ENCODE assay signal across 19 cellular contexts in genomic region chrX:12789976-12790375, GRCh38. TPM values are rescaled to one million over a fixed set of nuclear protein-coding genes. Genes with fewer than 3 reads are reported as not detected.
DNase-seq lines count a peak whose midpoint lies in the region; ATAC-seq, FAIRE-seq and TF ChIP-seq lines count a peak whose summit lies in the region.
"Had no signal": no experiment of that assay in that cellular context is flagged by ENCODE, and none has a peak within 500 bp of the region (broad histone marks: within the 10 kb centered on the region; RNA-seq: fewer than 3 reads in every experiment).

No MANE protein-coding gene starts in this region.

- FAIRE-seq in GM12892 (lab: Jason Lieb, UNC) = peak; percentile 65
- FAIRE-seq: GM19239, keratinocyte had no signal

- peak overlapping the region; percentile 79 for H3K4me3 Mint-ChIP-seq in activated CD4-positive, alpha-beta T cell treated with anti-CD3 and anti-CD28 coated beads for 36 hours
- H3K4me3 Mint-ChIP-seq in nephron progenitor cell = peak overlapping the region; percentile 82

- POLR2A ChIA-PET in activated CD4-positive, alpha-beta T cell treated with anti-CD3 and anti-CD28 coated beads for 36 hours (lab: Charles Lee) = no interaction called here

- no peaks in the 10 kb centered on the region for H3K9me3 Mint-ChIP-seq in activated CD4-positive, alpha-beta T cell treated with anti-CD3 and anti-CD28 coated beads for 36 hours (ENCODE audit: low read depth)
- H3K9me3 Mint-ChIP-seq in nephron progenitor cell = peaks cover 53% of the 10 kb centered on the region

- peaks cover 30% of the 10 kb centered on the region for H3K4me1 Mint-ChIP-seq in activated CD4-positive, alpha-beta T cell treated with anti-CD3 and anti-CD28 coated beads for 36 hours
- peaks cover 6% of the 10 kb centered on the region for H3K4me1 Mint-ChIP-seq in nephron progenitor cell

- no peak for ATAC-seq in activated CD4-positive, alpha-beta T cell treated with anti-CD3 and anti-CD28 coated beads for 36 hours
- ATAC-seq: psoas muscle had no signal

- no peak for TF ChIP-seq POLR2A in GM12892 (IDR thresholded peaks at IDR 0.05; ENCODE audit: low read depth, low read length)

- CTCF ChIA-PET in activated CD4-positive, alpha-beta T cell treated with anti-CD3 and anti-CD28 coated beads for 36 hours (lab: Charles Lee) = interaction anchor here (1.1 kb wide), 1 partner anchor 18 kb away, joined by 5 read pairs; no protein-coding TSS in a partner anchor

- DNase-seq in activated CD4-positive, alpha-beta T cell treated with anti-CD3 and anti-CD28 coated beads for 36 hours = no peak
- no peak for DNase-seq in activated CD4-positive, alpha-beta T cell treated with anti-CD3 and anti-CD28 coated beads for 1 hour
- DNase-seq in GM12892 (ENCODE audit: insufficient read length) = no peak
- peak; percentile 14 for DNase-seq in amniotic epithelial cell (ENCODE audit: low read depth)
- DNase-seq in nephron progenitor cell = no peak
- no peak for DNase-seq in GM13976 (ENCODE audit: low spot score)
- DNase-seq in stimulated activated CD4-positive, alpha-beta T cell treated with anti-CD3 and anti-CD28 coated beads, Interleukin-2, amount 100 ng/mL, for 48 hours = no peak
- DNase-seq in NCI-H2171 treated with DMSO at 0.1 percent for 48 hours (lab: John Stamatoyannopoulos, UW) = no peak
- DNase-seq: aorta, cortex of kidney, erythroblast, GDM1, Karpas-422, NCI-H1694, NCI-H510A treated with DMSO at 0.1 percent for 48 hours, OCI-M1, psoas muscle had no signal

- intact Hi-C loops in activated CD4-positive, alpha-beta T cell treated with anti-CD3 and anti-CD28 coated beads for 36 hours (cut with DNase I, micrococcal nuclease) = no loop called here

- no peaks in the 10 kb centered on the region for H3K27me3 Mint-ChIP-seq in activated CD4-positive, alpha-beta T cell treated with anti-CD3 and anti-CD28 coated beads for 36 hours
- peaks cover 20% of the 10 kb centered on the region for H3K27me3 Mint-ChIP-seq in nephron progenitor cell (ENCODE audit: low read depth, poor library complexity)

- peaks cover 19% of the 10 kb centered on the region for H3K36me3 Mint-ChIP-seq in activated CD4-positive, alpha-beta T cell treated with anti-CD3 and anti-CD28 coated beads for 36 hours (ENCODE audit: low read depth)
- peaks cover 16% of the 10 kb centered on the region for H3K36me3 Mint-ChIP-seq in nephron progenitor cell (ENCODE audit: low read depth)

- H3K27ac Mint-ChIP-seq in activated CD4-positive, alpha-beta T cell treated with anti-CD3 and anti-CD28 coated beads for 36 hours = no peak overlapping the region
- H3K27ac Mint-ChIP-seq in nephron progenitor cell = no peak overlapping the region

- in situ Hi-C loops in GM13976 (cut with MboI; ENCODE audit: low sequenced_read_pairs, unreplicated experiment) = no loop called here

- TF ChIP-seq CTCF in nephron progenitor cell (IDR thresholded peaks at IDR 0.05) (no peak), GM13976 (IDR thresholded peaks at IDR 0.05; ENCODE audit: borderline replicate concordance, control extremely low read depth, extremely low read depth, insufficient read depth, missing control alignments) (no peak)

RNA-seq across cellular contexts. Expression of gene PRPS2, which starts 1.2 kb away (rescaled TPM):
- total RNA-seq in activated CD4-positive, alpha-beta T cell treated with anti-CD3 and anti-CD28 coated beads for 36 hours = 100 to 1,000 TPM; 110 to 116 TPM
- polyA plus RNA-seq in GM12892 (2012; ENCODE audit: missing spikeins) = 58.9 TPM
